ENCODE assay signal across 22 cellular contexts in genomic region chr1:85587846-85588245, GRCh38. TPM values are rescaled to one million over a fixed set of nuclear protein-coding genes. Genes with fewer than 3 reads are reported as not detected.
A peak's percentile ranks its signal among the peaks of the same experiment; 100 is the strongest.
DNase-seq lines count a peak whose midpoint lies in the region; ATAC-seq, FAIRE-seq and TF ChIP-seq lines count a peak whose summit lies in the region.
"Had no signal": no experiment of that assay in that cellular context is flagged by ENCODE, and none has a peak within 500 bp of the region (broad histone marks: within the 10 kb centered on the region; RNA-seq: fewer than 3 reads in every experiment).

No MANE protein-coding gene starts in this region.

- peaks cover 35% of the 10 kb centered on the region for H3K9me3 ChIP-seq in left ventricle myocardium inferior (replicated peaks)
- H3K9me3 ChIP-seq in astrocyte (ENCODE audit: insufficient read depth, low read depth, low read length), result no peaks in the 10 kb centered on the region
- H3K9me3 ChIP-seq in neuronal stem cell (replicated peaks in 1 of 2; ENCODE audit: control insufficient read depth in 2 of 2, insufficient read depth in 1 of 2, low read depth in 1 of 2, low read length in 2 of 2), result peaks cover 1 to 9% of the 10 kb centered on the region in 2 donors
- H3K9me3 ChIP-seq: A549, SK-N-SH had no signal

- no peak overlapping the region for H3K14ac ChIP-seq in neuronal stem cell (ENCODE audit: low read length)

- H4K91ac ChIP-seq in neuronal stem cell (ENCODE audit: low read depth, low read length, poor library complexity), result no peak overlapping the region

- H3K4me1 ChIP-seq in left ventricle myocardium inferior (peaks cover 17% of the 10 kb centered on the region), GM23338 (ENCODE audit: insufficient read depth) (peaks cover 24% of the 10 kb centered on the region), astrocyte (ENCODE audit: insufficient read depth, low read length) (peaks cover 3% of the 10 kb centered on the region), neuronal stem cell (ENCODE audit: control insufficient read depth in 2 of 2, insufficient read depth in 1 of 2, low read depth in 1 of 2, low read length in 2 of 2) (peaks cover 14 to 19% of the 10 kb centered on the region in 2 donors)
- H3K4me1 ChIP-seq: BLaER1 treated with 17β-estradiol and CSF1 and Interleukin-3, amounts not matched to agents 10 nM and 100 nM had no signal

- H2BK15ac ChIP-seq in neuronal stem cell (ENCODE audit: low read length), result peak overlapping the region; percentile 64

- H3K27ac ChIP-seq in left ventricle myocardium inferior (replicated peaks) (no peak overlapping the region), GM23338 (ENCODE audit: low read depth) (no peak overlapping the region), astrocyte (ENCODE audit: low read depth, low read length) (no peak overlapping the region), neuronal stem cell (replicated peaks; ENCODE audit: low read length) (no peak overlapping the region)
- H3K27ac ChIP-seq: BLaER1 treated with 17β-estradiol and CSF1 and Interleukin-3, amounts not matched to agents 10 nM and 100 nM had no signal

- intact Hi-C loops in Right ventricle myocardium inferior (cut with DNase I), result no loop called here
- intact Hi-C loops in left ventricle myocardium inferior (cut with micrococcal nuclease), result loop anchor here (10.0 kb wide), 1 partner anchor 283 kb away; no protein-coding TSS in a partner anchor
- intact Hi-C loops in activated CD4-positive, alpha-beta memory T cell treated with anti-CD3 and anti-CD28 coated beads for 36 hours (cut with micrococcal nuclease), result no loop called here

- H3K9ac ChIP-seq in astrocyte (ENCODE audit: low read length), result no peak overlapping the region
- H3K9ac ChIP-seq in neuronal stem cell (ENCODE audit: low read depth, low read length, poor library complexity), result no peak overlapping the region
- H3K9ac ChIP-seq: BLaER1 treated with 17β-estradiol and CSF1 and Interleukin-3, amounts not matched to agents 10 nM and 100 nM; SK-N-SH had no signal

- no peak overlapping the region for H3K27ac Mint-ChIP-seq in GM23338
- peak overlapping the region; percentile 68 for H3K27ac Mint-ChIP-seq in astrocyte (ENCODE audit: unreplicated experiment)
- H3K27ac Mint-ChIP-seq in activated CD4-positive, alpha-beta memory T cell treated with anti-CD3 and anti-CD28 coated beads for 36 hours, result no peak overlapping the region
- H3K27ac Mint-ChIP-seq: CD8-positive, alpha-beta T cell; T-cell had no signal

- H2AK5ac ChIP-seq in neuronal stem cell (ENCODE audit: low read depth, low read length), result no peak overlapping the region

- H3K18ac ChIP-seq in neuronal stem cell (ENCODE audit: low read length), result peak overlapping the region; percentile 49

- H3K4me3 Mint-ChIP-seq in GM23338 (no peak overlapping the region; the same call in 2 of the 3 replicates), astrocyte (ENCODE audit: unreplicated experiment) (no peak overlapping the region)
- H3K4me3 Mint-ChIP-seq in activated CD4-positive, alpha-beta memory T cell treated with anti-CD3 and anti-CD28 coated beads for 36 hours, result no peak overlapping the region
- H3K4me3 Mint-ChIP-seq: CD8-positive, alpha-beta T cell; T-cell had no signal

- H3K36me3 ChIP-seq in left ventricle myocardium inferior, result peaks cover 12% of the 10 kb centered on the region
- H3K36me3 ChIP-seq in GM23338 (ENCODE audit: insufficient read depth), result peaks cover 8% of the 10 kb centered on the region
- peaks cover 10% of the 10 kb centered on the region for H3K36me3 ChIP-seq in astrocyte (ENCODE audit: insufficient read depth, low read length)
- peaks cover 2 to 14% of the 10 kb centered on the region in 2 donors for H3K36me3 ChIP-seq in neuronal stem cell (replicated peaks in 1 of 2; ENCODE audit: control insufficient read depth in 2 of 2, insufficient read depth in 2 of 2, low read length in 2 of 2)
- H3K36me3 ChIP-seq: BLaER1 treated with 17β-estradiol and CSF1 and Interleukin-3, amounts not matched to agents 10 nM and 100 nM had no signal

- no peak overlapping the region for H2BK120ac ChIP-seq in neuronal stem cell (ENCODE audit: low read depth, low read length)

- WGBS in neuronal stem cell (ENCODE audit: extremely low coverage in 2 of 2, insufficient read length in 2 of 2, insufficient replicate concordance in 1 of 2), 2 donors, result no CpG with 5 or more reads among the region's 3 CpGs

- H3K4me3 ChIP-seq in left ventricle myocardium inferior (no peak overlapping the region), GM23338 (no peak overlapping the region), astrocyte (ENCODE audit: insufficient read depth, low read depth, low read length) (no peak overlapping the region), neuronal stem cell (ENCODE audit: low read length in 2 of 2) (no peak overlapping the region)
- H3K4me3 ChIP-seq: A549; BLaER1 treated with 17β-estradiol and CSF1 and Interleukin-3, amounts not matched to agents 10 nM and 100 nM had no signal

- H3K79me2 ChIP-seq in GM23338 (replicated peaks; ENCODE audit: insufficient read depth) (peaks cover 5% of the 10 kb centered on the region), astrocyte (ENCODE audit: insufficient read depth, low read length) (peaks cover 7% of the 10 kb centered on the region)

- no peaks in the 10 kb centered on the region for H3K27me3 ChIP-seq in left ventricle myocardium inferior (ENCODE audit: low read depth)
- no peaks in the 10 kb centered on the region for H3K27me3 ChIP-seq in GM23338 (ENCODE audit: insufficient read depth)
- H3K27me3 ChIP-seq in astrocyte (ENCODE audit: insufficient read depth, low read length), result no peaks in the 10 kb centered on the region
- no peaks in the 10 kb centered on the region for H3K27me3 ChIP-seq in neuronal stem cell (ENCODE audit: control insufficient read depth in 3 of 3, insufficient read depth in 3 of 3, low read depth in 1 of 3, low read length in 3 of 3)
- H3K27me3 ChIP-seq: BLaER1 treated with 17β-estradiol and CSF1 and Interleukin-3, amounts not matched to agents 10 nM and 100 nM had no signal

- H4K8ac ChIP-seq in neuronal stem cell (ENCODE audit: low read depth, low read length), result no peak overlapping the region

- peaks cover 4% of the 10 kb centered on the region for H3F3A ChIP-seq in GM23338 (replicated peaks; ENCODE audit: low read depth)

- DNase-seq in Right ventricle myocardium inferior (ENCODE audit: missing footprints), result no peak
- DNase-seq in left ventricle myocardium inferior, result no peak
- no peak for DNase-seq in GM23338 (ENCODE audit: low spot score)
- DNase-seq in astrocyte (ENCODE audit: low read depth), result no peak
- no peak for DNase-seq in neuronal stem cell (ENCODE audit: low spot score)
- DNase-seq in activated CD4-positive, alpha-beta memory T cell treated with anti-CD3 and anti-CD28 coated beads for 36 hours, result no peak
- DNase-seq: CD8-positive, alpha-beta T cell; DND-41; NCI-H1417 treated with DMSO at 0.1 percent for 48 hours; NCI-H187 treated with DMSO at 0.1 percent for 48 hours; NCI-H345; NCI-H526; NK-92 treated with Interleukin-12 subunit alpha and Interleukin-12 subunit beta, amount 100 ng/mL, for 24 hours; SHP77; SK-N-SH; T-cell had no signal

- ATAC-seq in Right ventricle myocardium inferior (peak; percentile 35), GM23338 (peak; percentile 7; the same call in 2 of the 3 replicates), HG03025 (IDR thresholded peaks at IDR 0.05; ENCODE audit: low FRiP score, unreplicated experiment) (no peak), esophagus mucosa (no peak)
- ATAC-seq: A549; CD8-positive, alpha-beta T cell; T-cell had no signal

- H3K23ac ChIP-seq in neuronal stem cell (ENCODE audit: low read depth, low read length, poor library complexity), result no peak overlapping the region

- POLR2A ChIA-PET in activated CD4-positive, alpha-beta memory T cell treated with anti-CD3 and anti-CD28 coated beads for 36 hours (lab: Charles Lee), result no interaction called here

- CTCF ChIA-PET in activated CD4-positive, alpha-beta memory T cell treated with anti-CD3 and anti-CD28 coated beads for 36 hours (lab: Charles Lee), result interaction anchor here (1.0 kb wide), 1 partner anchor 279 kb away, joined by 3 read pairs; no protein-coding TSS in a partner anchor

- peaks cover 2% of the 10 kb centered on the region for H3K79me1 ChIP-seq in neuronal stem cell (ENCODE audit: low read depth, low read length)

- no peak overlapping the region for H2BK12ac ChIP-seq in neuronal stem cell (ENCODE audit: low read length)

- no peak for TF ChIP-seq CTCF in left ventricle myocardium inferior (IDR thresholded peaks at IDR 0.05; ENCODE audit: borderline replicate concordance)
- TF ChIP-seq CTCF in GM23338 (conservative IDR thresholded peaks at IDR 0.05; ENCODE audit: low read depth in 2 of 2), result no peak
- no peak for TF ChIP-seq CTCF in astrocyte (IDR thresholded peaks at IDR 0.05; ENCODE audit: insufficient read depth, low read depth, low read length)

- no peak overlapping the region for H3K4me2 ChIP-seq in GM23338
- H3K4me2 ChIP-seq in astrocyte (ENCODE audit: low read length), result no peak overlapping the region
- H3K4me2 ChIP-seq in neuronal stem cell (ENCODE audit: insufficient read depth, low read length, poor library complexity, severe bottlenecking), result no peak overlapping the region
- H3K4me2 ChIP-seq: A549; BLaER1 treated with 17β-estradiol and CSF1 and Interleukin-3, amounts not matched to agents 10 nM and 100 nM; SK-N-SH had no signal

- no peak for FAIRE-seq in astrocyte (lab: Jason Lieb, UNC)
- FAIRE-seq: A549, GM12891, RCC 7860 had no signal

- H3K36me3 Mint-ChIP-seq in GM23338 (ENCODE audit: low read depth) (peaks cover 9% of the 10 kb centered on the region), astrocyte (ENCODE audit: low read depth, unreplicated experiment) (peaks cover 6% of the 10 kb centered on the region)
- peaks cover 4% of the 10 kb centered on the region for H3K36me3 Mint-ChIP-seq in activated CD4-positive, alpha-beta memory T cell treated with anti-CD3 and anti-CD28 coated beads for 36 hours

- 0 out of 2 replicates have a peak, but pooled peaks cover 9% of the 10 kb centered on the region for H3K9me2 ChIP-seq in GM23338 (ENCODE audit: insufficient read depth)
- H3K9me2 ChIP-seq: SK-N-SH had no signal

- no peaks in the 10 kb centered on the region for H4K20me1 ChIP-seq in GM23338 (replicated peaks; ENCODE audit: insufficient read depth)
- peaks cover 17% of the 10 kb centered on the region for H4K20me1 ChIP-seq in astrocyte (ENCODE audit: insufficient read depth, low read length)
- H4K20me1 ChIP-seq: BLaER1 treated with 17β-estradiol and CSF1 and Interleukin-3, amounts not matched to agents 10 nM and 100 nM had no signal

- H2BK5ac ChIP-seq in neuronal stem cell (ENCODE audit: low read length), result no peak overlapping the region

- H3K27me3 Mint-ChIP-seq in GM23338 (ENCODE audit: insufficient read depth, low read depth, poor library complexity) (peaks cover 3% of the 10 kb centered on the region), astrocyte (ENCODE audit: low read depth, unreplicated experiment) (no peaks in the 10 kb centered on the region)
- peaks cover 12% of the 10 kb centered on the region for H3K27me3 Mint-ChIP-seq in activated CD4-positive, alpha-beta memory T cell treated with anti-CD3 and anti-CD28 coated beads for 36 hours

- H3K4ac ChIP-seq in neuronal stem cell (ENCODE audit: low read length), result no peak overlapping the region

- peaks cover 39% of the 10 kb centered on the region for H3K4me1 Mint-ChIP-seq in GM23338
- peaks cover 26% of the 10 kb centered on the region for H3K4me1 Mint-ChIP-seq in astrocyte (ENCODE audit: low read depth, unreplicated experiment)
- H3K4me1 Mint-ChIP-seq in activated CD4-positive, alpha-beta memory T cell treated with anti-CD3 and anti-CD28 coated beads for 36 hours (ENCODE audit: low read depth), result no peaks in the 10 kb centered on the region
- H3K4me1 Mint-ChIP-seq: T-cell had no signal

- H2AFZ ChIP-seq in GM23338 (no peak overlapping the region), astrocyte (ENCODE audit: low read depth, low read length) (no peak overlapping the region), neuronal stem cell (ENCODE audit: low read length) (no peak overlapping the region)

- H3K9me3 Mint-ChIP-seq in GM23338 (no peaks in the 10 kb centered on the region), astrocyte (ENCODE audit: unreplicated experiment) (no peaks in the 10 kb centered on the region)
- peaks cover 21% of the 10 kb centered on the region for H3K9me3 Mint-ChIP-seq in activated CD4-positive, alpha-beta memory T cell treated with anti-CD3 and anti-CD28 coated beads for 36 hours

RNA-seq across cellular contexts. Expression of gene CCN1, which starts 7.3 kb away (rescaled TPM):
- 31.1 TPM for total RNA-seq in Right ventricle myocardium inferior
- total RNA-seq in left ventricle myocardium inferior, result 38.7 TPM
- 66.5 and 66.6 TPM in 2 replicates for total RNA-seq in GM23338 (2014; rRNA removed; shearing (Covaris generic))
- polyA plus RNA-seq in GM23338 (2016; fragmentation: Nextera tagmentation; extraction: Ambion mirVana), result 130 and 132 TPM in 2 replicates
- 624 and 672 TPM in 2 replicates for total RNA-seq in astrocyte
- 66.8 TPM for polyA plus RNA-seq in neuronal stem cell (2013, experiment 1 of 2)
- 66.8 TPM for polyA plus RNA-seq in neuronal stem cell (2013, experiment 2 of 2)
- total RNA-seq in activated CD4-positive, alpha-beta memory T cell treated with anti-CD3 and anti-CD28 coated beads for 36 hours, result not detected
- 2.5 TPM for total RNA-seq in esophagus mucosa
- total RNA-seq: CD8-positive, alpha-beta T cell had no signal

Comparison
In these comparisons a context has a peak if more than half of its experiments do, and no peak if none do; other contexts are left out.
1. ATAC-seq: peak in Right ventricle myocardium inferior (single experiment) and GM23338 (single experiment); none in HG03025 (single experiment) and esophagus mucosa (single experiment).